ENCODE assay signal across 1 cellular context in genomic region chr13:26590951-26591350, GRCh38.
TF ChIP-seq lines count a peak whose summit lies in the region.

No MANE protein-coding gene starts in this region.

TF ChIP-seq in HepG2, 621 proteins besides CTCF, POLR2A, EP300 and RAD21:
- TF ChIP-seq TFE3 (CRISPR knock-in tag; IDR thresholded peaks at IDR 0.05) (0 out of 2 replicates have a peak, but pooled peaks have one; percentile 20), HNF4G (IDR thresholded peaks at IDR 0.05; ENCODE audit: borderline replicate concordance, low read depth, low read length) (peak; percentile 31; the same call in 1 of the 2 replicates), HNF4G (CRISPR knock-in tag; IDR thresholded peaks at IDR 0.05; ENCODE audit: borderline replicate concordance, low read depth) (no peak), MAFG (CRISPR knock-in tag; IDR thresholded peaks at IDR 0.05) (no peak), ZMYM4 (CRISPR knock-in tag; IDR thresholded peaks at IDR 0.05) (peak; percentile 18; the same call in 1 of the 2 replicates), CHD4 (IDR thresholded peaks at IDR 0.05; ENCODE audit: borderline replicate concordance, low read length) (no peak), SP5 (CRISPR knock-in tag; IDR thresholded peaks at IDR 0.05; ENCODE audit: borderline replicate concordance, low read depth) (peak; percentile 49), ZNF138 (CRISPR knock-in tag; IDR thresholded peaks at IDR 0.05; ENCODE audit: low read depth) (no peak), CHCHD3 (CRISPR knock-in tag; IDR thresholded peaks at IDR 0.05) (no peak), HNF4A (CRISPR knock-in tag; IDR thresholded peaks at IDR 0.05) (peak; percentile 44), ZNF546 (CRISPR knock-in tag; conservative IDR thresholded peaks at IDR 0.05) (no peak), CAMTA2 (CRISPR knock-in tag; IDR thresholded peaks at IDR 0.05; ENCODE audit: borderline replicate concordance) (no peak), ZNF850 (CRISPR knock-in tag; conservative IDR thresholded peaks at IDR 0.05) (no peak), NFYB (CRISPR knock-in tag; IDR thresholded peaks at IDR 0.05) (no peak), TEAD3 (CRISPR knock-in tag; optimal IDR thresholded peaks at IDR 0.05; ENCODE audit: borderline replicate concordance) (peak; percentile 73)
- TF ChIP-seq, protein P1, sequence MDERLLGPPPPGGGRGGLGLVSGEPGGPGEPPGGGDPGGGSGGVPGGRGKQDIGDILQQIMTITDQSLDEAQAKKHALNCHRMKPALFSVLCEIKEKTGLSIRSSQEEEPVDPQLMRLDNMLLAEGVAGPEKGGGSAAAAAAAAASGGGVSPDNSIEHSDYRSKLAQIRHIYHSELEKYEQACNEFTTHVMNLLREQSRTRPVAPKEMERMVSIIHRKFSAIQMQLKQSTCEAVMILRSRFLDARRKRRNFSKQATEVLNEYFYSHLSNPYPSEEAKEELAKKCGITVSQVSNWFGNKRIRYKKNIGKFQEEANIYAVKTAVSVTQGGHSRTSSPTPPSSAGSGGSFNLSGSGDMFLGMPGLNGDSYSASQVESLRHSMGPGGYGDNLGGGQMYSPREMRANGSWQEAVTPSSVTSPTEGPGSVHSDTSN (CRISPR knock-in tag; IDR thresholded peaks at IDR 0.05), result no peak
